In the genomic region with DNA sequence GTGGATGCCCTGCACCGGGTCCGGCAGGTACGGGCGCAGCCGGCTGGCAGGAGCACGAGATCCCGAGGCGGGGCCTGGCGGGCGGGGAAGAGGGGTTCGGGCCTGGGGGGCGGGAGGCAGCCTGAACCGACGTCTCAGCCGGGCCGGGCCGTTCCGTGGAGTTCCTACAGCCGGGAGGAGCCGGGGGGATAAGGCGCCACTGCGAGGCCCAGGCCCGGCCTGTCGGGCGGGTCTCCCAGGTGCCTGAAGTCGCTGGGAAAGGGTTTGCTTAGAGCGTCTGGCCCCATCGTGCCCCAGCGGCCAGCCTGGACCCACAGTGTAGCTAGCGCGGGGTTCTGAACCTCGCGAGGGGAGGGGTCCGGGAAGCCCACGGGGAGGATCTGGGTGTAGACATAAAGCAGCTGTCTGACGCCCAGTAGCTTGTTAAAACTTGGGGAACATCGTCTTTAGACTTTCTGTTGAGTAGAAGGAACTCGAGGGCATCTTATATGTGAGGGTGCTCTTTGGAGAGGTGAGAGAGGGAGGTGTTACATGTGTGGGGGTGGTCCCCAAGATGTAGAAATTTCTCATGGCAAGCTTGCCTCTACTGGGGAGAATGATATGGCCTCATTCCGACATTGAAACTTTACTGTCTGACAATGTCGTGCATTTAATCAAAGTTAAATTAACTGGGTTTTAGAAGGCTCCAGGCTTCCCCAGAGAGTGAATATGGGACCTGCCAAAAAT, we compare ENCODE assay signal across 9 cellular contexts. TPM values are rescaled to one million over a fixed set of nuclear protein-coding genes. Genes with fewer than 3 reads are reported as not detected.
DNase-seq lines count a peak whose midpoint lies in the region; ATAC-seq and FAIRE-seq lines count a peak whose summit lies in the region.
"Had no signal": no experiment of that assay in that cellular context is flagged by ENCODE, and none has a peak within 500 bp of the region (broad histone marks: within the 10 kb centered on the region; RNA-seq: fewer than 3 reads in every experiment).

No MANE protein-coding gene starts in this region.

- CTCF ChIA-PET in activated CD4-positive, alpha-beta T cell treated with anti-CD3 and anti-CD28 coated beads, Interleukin-2, amount 10 ng/mL, durations not matched to agents 7 days and 5 days (lab: Charles Lee), result interaction anchor here (0.6 to 1.6 kb wide), 2 partner anchors 14 to 147 kb away, joined by 6 read pairs; no protein-coding TSS in a partner anchor

- H3K9me3 Mint-ChIP-seq in activated CD4-positive, alpha-beta T cell treated with anti-CD3 and anti-CD28 coated beads, Interleukin-2, amount 10 ng/mL, durations not matched to agents 7 days and 5 days, result no peaks in the 10 kb centered on the region
- H3K9me3 Mint-ChIP-seq in activated naive CD8-positive, alpha-beta T cell treated with anti-CD3 and anti-CD28 coated beads for 36 hours, result no peaks in the 10 kb centered on the region

- 2% methylated on average over 26 to 40 of the region's 40 CpGs for WGBS in small intestine, 3 donors

- peak; percentile 13 for ATAC-seq in HG03196 (IDR thresholded peaks at IDR 0.05; ENCODE audit: unreplicated experiment)

- peaks cover 11% of the 10 kb centered on the region for H3K4me1 ChIP-seq in iPS-18a (ENCODE audit: control insufficient read depth, low read depth, low read length)
- H3K4me1 ChIP-seq in small intestine (ENCODE audit: control insufficient read depth in 2 of 2, insufficient read depth in 1 of 2, low read depth in 1 of 2, low read length in 1 of 2), result peaks cover 2 to 5% of the 10 kb centered on the region in 2 donors

- POLR2A ChIA-PET in activated CD4-positive, alpha-beta T cell treated with anti-CD3 and anti-CD28 coated beads, Interleukin-2, amount 10 ng/mL, durations not matched to agents 7 days and 5 days (lab: Charles Lee), result interaction anchor here (0.7 kb wide), 1 partner anchor 465 kb away, joined by 3 read pairs; no protein-coding TSS in a partner anchor

- DNase-seq in activated CD4-positive, alpha-beta T cell treated with anti-CD3 and anti-CD28 coated beads, Interleukin-2, amount 10 ng/mL, durations not matched to agents 7 days and 5 days, result no peak
- no peak for DNase-seq in activated CD4-positive, alpha-beta T cell treated with anti-CD3 and anti-CD28 coated beads for 48 hours
- no peak for DNase-seq in activated naive CD8-positive, alpha-beta T cell treated with anti-CD3 and anti-CD28 coated beads for 36 hours
- DNase-seq in small intestine (no peak), SK-N-DZ (ENCODE audit: low spot score) (no peak)
- no peak for DNase-seq in stimulated activated CD4-positive, alpha-beta T cell treated with anti-CD3 and anti-CD28 coated beads, Interleukin-15, amount 100 ng/mL, for 24 hours

- peak overlapping the region; percentile 85 for H3K27ac Mint-ChIP-seq in activated CD4-positive, alpha-beta T cell treated with anti-CD3 and anti-CD28 coated beads, Interleukin-2, amount 10 ng/mL, durations not matched to agents 7 days and 5 days
- H3K27ac Mint-ChIP-seq in activated naive CD8-positive, alpha-beta T cell treated with anti-CD3 and anti-CD28 coated beads for 36 hours, result peak overlapping the region; percentile 77

- H3K36me3 Mint-ChIP-seq in activated CD4-positive, alpha-beta T cell treated with anti-CD3 and anti-CD28 coated beads, Interleukin-2, amount 10 ng/mL, durations not matched to agents 7 days and 5 days (ENCODE audit: low read depth), result no peaks in the 10 kb centered on the region
- H3K36me3 Mint-ChIP-seq in activated naive CD8-positive, alpha-beta T cell treated with anti-CD3 and anti-CD28 coated beads for 36 hours, result peaks cover 4% of the 10 kb centered on the region

- H3K36me3 ChIP-seq in iPS-18a (ENCODE audit: control insufficient read depth, low read depth, low read length), result peaks cover 13% of the 10 kb centered on the region
- H3K36me3 ChIP-seq in small intestine (ENCODE audit: control insufficient read depth in 2 of 2, insufficient read depth in 2 of 2, low read length in 2 of 2), result peaks cover 0 to 2% of the 10 kb centered on the region in 2 donors

- H3K27me3 Mint-ChIP-seq in activated CD4-positive, alpha-beta T cell treated with anti-CD3 and anti-CD28 coated beads, Interleukin-2, amount 10 ng/mL, durations not matched to agents 7 days and 5 days, result peaks cover 1% of the 10 kb centered on the region
- H3K27me3 Mint-ChIP-seq in activated naive CD8-positive, alpha-beta T cell treated with anti-CD3 and anti-CD28 coated beads for 36 hours, result no peaks in the 10 kb centered on the region

- peaks cover 41% of the 10 kb centered on the region for H3K4me1 Mint-ChIP-seq in activated CD4-positive, alpha-beta T cell treated with anti-CD3 and anti-CD28 coated beads, Interleukin-2, amount 10 ng/mL, durations not matched to agents 7 days and 5 days
- peaks cover 35% of the 10 kb centered on the region for H3K4me1 Mint-ChIP-seq in activated naive CD8-positive, alpha-beta T cell treated with anti-CD3 and anti-CD28 coated beads for 36 hours

- peak overlapping the region; percentile 59 for H3K9ac ChIP-seq in iPS-18a (ENCODE audit: low read length)

- H3K4me3 ChIP-seq in iPS-18a (ENCODE audit: low read length) (peak overlapping the region; percentile 86), small intestine (ENCODE audit: low read depth in 1 of 2, low read length in 2 of 2) (peak overlapping the region; percentile 100)

- FAIRE-seq in small intestine (lab: Jason Lieb, UNC), result no peak
- FAIRE-seq: colon had no signal

- no peaks in the 10 kb centered on the region for H3K9me3 ChIP-seq in iPS-18a (ENCODE audit: control insufficient read depth, low read depth, low read length)
- no peaks in the 10 kb centered on the region for H3K9me3 ChIP-seq in small intestine (ENCODE audit: control insufficient read depth, low read depth)

- H3K27me3 ChIP-seq in iPS-18a (ENCODE audit: control insufficient read depth, insufficient read depth, low read length) (peaks cover 13% of the 10 kb centered on the region), small intestine (ENCODE audit: control insufficient read depth in 2 of 2, insufficient read depth in 2 of 2, low read length in 2 of 2) (no peaks in the 10 kb centered on the region)

- H3K4me3 Mint-ChIP-seq in activated CD4-positive, alpha-beta T cell treated with anti-CD3 and anti-CD28 coated beads, Interleukin-2, amount 10 ng/mL, durations not matched to agents 7 days and 5 days, result peak overlapping the region; percentile 82
- peak overlapping the region; percentile 87 for H3K4me3 Mint-ChIP-seq in activated naive CD8-positive, alpha-beta T cell treated with anti-CD3 and anti-CD28 coated beads for 36 hours

- H3K27ac ChIP-seq in iPS-18a (ENCODE audit: low read length), result no peak overlapping the region
- H3K27ac ChIP-seq in small intestine (ENCODE audit: low read depth in 1 of 2, low read length in 1 of 2), result peak overlapping the region; percentile 39 to 48

RNA-seq across cellular contexts. Expression of gene FUBP3, which starts 0.5 kb away (rescaled TPM):
- total RNA-seq in activated CD4-positive, alpha-beta T cell treated with anti-CD3 and anti-CD28 coated beads, Interleukin-2, amount 10 ng/mL, durations not matched to agents 7 days and 5 days, result 10 to 100 TPM; 34.2 to 34.5 TPM
- total RNA-seq in activated naive CD8-positive, alpha-beta T cell treated with anti-CD3 and anti-CD28 coated beads for 36 hours, result 10 to 100 TPM; 48.4 to 50.8 TPM
- 10 to 100 TPM; 19.7 to 26.6 (median 21.0) TPM for polyA plus RNA-seq in small intestine
- polyA plus RNA-seq in SK-N-DZ (2014; cell fraction: cytosol; rRNA removed), result 70.9 and 99.4 TPM in 2 replicates
- 77.8 and 128 TPM in 2 replicates for polyA plus RNA-seq in SK-N-DZ (2014; cell fraction: nucleus; rRNA removed)
